Comparison of ENCODE assay signal across 21 cellular contexts in the genomic region with DNA sequence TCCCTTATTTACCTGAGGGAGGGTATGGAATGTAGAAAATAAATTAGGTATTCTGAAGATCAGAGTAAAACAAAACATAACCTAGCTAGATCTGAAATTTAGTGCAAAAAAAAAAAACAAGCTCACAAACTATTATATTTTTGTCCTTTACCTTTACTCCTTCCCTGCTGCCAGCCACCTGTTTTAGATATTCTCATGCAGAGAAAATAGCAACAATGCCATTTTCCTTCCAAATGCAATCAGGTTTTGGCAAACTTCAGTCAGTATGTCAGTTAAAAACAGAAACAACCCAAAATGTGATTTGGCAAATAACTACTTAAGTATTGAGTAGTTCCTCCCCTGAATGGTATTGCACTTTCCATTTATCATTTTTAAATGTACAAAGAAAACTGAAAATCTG.
"Had no signal": no experiment of that assay in that cellular context is flagged by ENCODE, and none has a peak within 500 bp of the region (broad histone marks: within the 10 kb centered on the region; RNA-seq: fewer than 3 reads in every experiment).

No MANE protein-coding gene starts in this region.

- H3K9me3 ChIP-seq: SJSA1 had no signal

- H3K27me3 ChIP-seq: SJSA1 had no signal

- H3K4me3 ChIP-seq: K562, SJSA1, SK-N-MC had no signal

- H3K27ac ChIP-seq: HL-60, KMS-11, SJSA1, SK-N-MC had no signal

- DNase-seq: Kasumi-1, MM.1S, NCI-H1092 treated with DMSO at 0.1 percent for 48 hours, NCI-H1436, NCI-H187, NCI-H2029, NCI-H2081 treated with DMSO at 0.1 percent for 48 hours, NCI-H2171 treated with DMSO at 0.1 percent for 48 hours, NCI-H345, NCI-H446 treated with DMSO at 0.1 percent for 48 hours, NCI-H510A treated with DMSO at 0.1 percent for 48 hours, NCI-H526, NCI-H82, Right ventricle myocardium superior, RPMI8226, SIG-M5 had no signal

- H3K4me2 ChIP-seq: KMS-11 had no signal

- ATAC-seq: K562 had no signal

- H3K4me1 ChIP-seq: SJSA1 had no signal

- H3K36me3 ChIP-seq: SJSA1 had no signal

- H3K9ac ChIP-seq: KMS-11 had no signal
